ENCODE assay signal across 9 cellular contexts in the genomic region with DNA sequence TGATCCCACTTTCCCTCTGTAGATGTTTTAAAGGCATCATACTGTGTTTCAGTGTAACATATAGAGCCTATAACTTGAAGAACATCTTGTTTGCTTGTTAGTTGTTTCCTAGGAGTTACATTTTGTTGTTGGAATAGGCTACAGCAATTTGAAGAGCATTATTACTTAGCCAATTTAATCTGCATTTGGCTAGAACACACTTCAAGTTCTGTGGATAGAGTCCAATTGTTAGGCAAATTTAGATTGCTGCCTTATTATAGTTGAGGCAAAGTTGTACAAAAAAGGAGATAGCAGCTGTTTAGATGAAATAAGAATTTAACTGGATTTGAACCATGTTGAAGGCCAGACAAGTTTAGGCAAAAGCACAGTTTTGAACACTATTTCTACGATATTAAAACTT.
"Had no signal": no experiment of that assay in that cellular context is flagged by ENCODE, and none has a peak within 500 bp of the region (broad histone marks: within the 10 kb centered on the region; RNA-seq: fewer than 3 reads in every experiment).

No MANE protein-coding gene starts in this region.

- H3K27ac ChIP-seq: HL-60 had no signal

- H3K4me1 Mint-ChIP-seq: IgD-negative memory B cell had no signal

- H3K27ac Mint-ChIP-seq: HFFc6, IgD-negative memory B cell had no signal

- ATAC-seq: HCT116, HepG2 had no signal

- DNase-seq: GOT3, H7, HFFc6, KBM-7 had no signal

- H3K36me3 ChIP-seq: HAP-1 had no signal

- H3K4me3 ChIP-seq: HAP-1 had no signal

- H3K27me3 Mint-ChIP-seq: IgD-negative memory B cell had no signal

- H3K4me3 Mint-ChIP-seq: HFFc6, IgD-negative memory B cell had no signal

- FAIRE-seq: HepG2 had no signal

- H3K4me1 ChIP-seq: HAP-1 had no signal
